Comparison of ENCODE assay signal across 8 cellular contexts in the genomic region with DNA sequence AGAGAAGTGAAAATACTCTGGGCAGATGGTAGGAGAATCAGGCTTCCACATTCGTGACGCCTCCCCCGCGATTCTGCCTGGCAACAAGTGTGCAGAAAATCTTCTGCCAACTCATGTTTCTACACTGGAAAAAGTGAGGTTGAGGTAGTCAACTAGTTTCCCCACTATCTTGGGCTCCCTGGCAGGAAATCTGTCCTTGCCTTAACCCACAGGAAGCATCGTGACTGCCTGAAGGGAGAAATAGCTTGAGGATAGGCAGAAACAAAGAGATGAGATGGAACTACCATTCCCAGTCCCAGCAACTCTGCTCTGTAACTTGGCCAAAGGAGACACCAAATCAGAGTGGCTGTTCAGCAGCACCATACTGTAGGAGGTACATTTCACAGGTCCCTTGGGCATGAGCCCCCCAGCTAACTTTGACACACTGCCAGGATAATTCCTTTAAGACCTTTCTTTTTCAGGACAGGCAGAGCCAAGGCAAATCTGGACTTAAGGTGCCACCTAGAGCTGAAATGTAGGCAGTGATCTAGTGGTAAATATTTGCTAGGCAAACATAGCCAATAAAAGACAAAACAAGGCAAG.
A peak's percentile ranks its signal among the peaks of the same experiment; 100 is the strongest.
DNase-seq lines count a peak whose midpoint lies in the region; ATAC-seq, FAIRE-seq and TF ChIP-seq lines count a peak whose summit lies in the region.

No MANE protein-coding gene starts in this region.

- peak; percentile 34 for DNase-seq in NCI-H82 (lab: John Stamatoyannopoulos, UW)
- no peak for DNase-seq in NCI-H82 treated with DMSO at 0.1 percent for 48 hours (lab: John Stamatoyannopoulos, UW; ENCODE audit: unreplicated experiment)
- peak; percentile 53 for DNase-seq in PC-3
- peak; percentile 32 for DNase-seq in foreskin melanocyte
- peak; percentile 39 for DNase-seq in stromal cell of bone marrow (ENCODE audit: low read depth)
- no peak for DNase-seq in SW480 (ENCODE audit: low spot score)
- DNase-seq in RCC 7860 (ENCODE audit: low spot score) = no peak

- no peaks in the 10 kb centered on the region for H3F3A ChIP-seq in PC-3 (ENCODE audit: low read length, unreplicated experiment)

- CTCF ChIA-PET in PC-3 (lab: Charles Lee) = interaction anchor here (1.5 kb wide), 1 partner anchor 57 kb away, joined by 6 read pairs; no protein-coding TSS in a partner anchor

- no peaks in the 10 kb centered on the region for H3K36me3 ChIP-seq in PC-3 (ENCODE audit: low read depth, low read length)

- no peaks in the 10 kb centered on the region for H3K79me2 ChIP-seq in PC-3 (ENCODE audit: low read length)

- no peak overlapping the region for H3K9ac ChIP-seq in PC-3 (ENCODE audit: low read length)

- BruUV-seq in PC-3 (replicated peaks; lab: Mats Ljungman, UMichigan) = no TSS peak

- no peaks in the 10 kb centered on the region for H3K9me3 ChIP-seq in PC-3 (ENCODE audit: low read length)

- H4K20me1 ChIP-seq in PC-3 (ENCODE audit: low read length) = no peaks in the 10 kb centered on the region

- no peak for FAIRE-seq in RCC 7860 (lab: Jason Lieb, UNC)

- H2AFZ ChIP-seq in PC-3 (ENCODE audit: low read length) = peak overlapping the region; percentile 71

- H3K4me2 ChIP-seq in PC-3 (ENCODE audit: low read length) = peak overlapping the region; percentile 85

- H3K9me2 ChIP-seq in PC-3 (replicated peaks; ENCODE audit: low read length) = no peaks in the 10 kb centered on the region

- POLR2A ChIA-PET in PC-3 (lab: Charles Lee; ENCODE audit: unreplicated experiment) = no interaction called here

- H3K27me3 ChIP-seq in PC-3 (ENCODE audit: low read length) = peaks cover 8% of the 10 kb centered on the region; the same call in 1 of the 2 replicates

- intact Hi-C loops in PC-3 (cut with micrococcal nuclease) = no loop called here

- no peak overlapping the region for H3K27ac ChIP-seq in PC-3 (ENCODE audit: low read length)

- TF ChIP-seq CTCF in PC-3 (conservative IDR thresholded peaks at IDR 0.05; ENCODE audit: low read depth, low read length) = peak; percentile 72

- peak; percentile 74 for ATAC-seq in PC-3
- ATAC-seq in HG02852 (IDR thresholded peaks at IDR 0.05; ENCODE audit: unreplicated experiment) = no peak

- H3K4me1 ChIP-seq in PC-3 (ENCODE audit: insufficient read depth, low read length) = no peaks in the 10 kb centered on the region

- peak overlapping the region; percentile 65 for H3K4me3 ChIP-seq in PC-3 (ENCODE audit: low read length)

Comparison
In these comparisons a context has a peak if more than half of its experiments do, and no peak if none do; other contexts are left out.
1. DNase-seq: peak in NCI-H82 (single experiment), PC-3 (single experiment), foreskin melanocyte (single experiment) and stromal cell of bone marrow (single experiment); none in NCI-H82 treated with DMSO at 0.1 percent for 48 hours (single experiment), SW480 (single experiment) and RCC 7860 (single experiment).